ENCODE assay signal across 8 cellular contexts in the genomic region with DNA sequence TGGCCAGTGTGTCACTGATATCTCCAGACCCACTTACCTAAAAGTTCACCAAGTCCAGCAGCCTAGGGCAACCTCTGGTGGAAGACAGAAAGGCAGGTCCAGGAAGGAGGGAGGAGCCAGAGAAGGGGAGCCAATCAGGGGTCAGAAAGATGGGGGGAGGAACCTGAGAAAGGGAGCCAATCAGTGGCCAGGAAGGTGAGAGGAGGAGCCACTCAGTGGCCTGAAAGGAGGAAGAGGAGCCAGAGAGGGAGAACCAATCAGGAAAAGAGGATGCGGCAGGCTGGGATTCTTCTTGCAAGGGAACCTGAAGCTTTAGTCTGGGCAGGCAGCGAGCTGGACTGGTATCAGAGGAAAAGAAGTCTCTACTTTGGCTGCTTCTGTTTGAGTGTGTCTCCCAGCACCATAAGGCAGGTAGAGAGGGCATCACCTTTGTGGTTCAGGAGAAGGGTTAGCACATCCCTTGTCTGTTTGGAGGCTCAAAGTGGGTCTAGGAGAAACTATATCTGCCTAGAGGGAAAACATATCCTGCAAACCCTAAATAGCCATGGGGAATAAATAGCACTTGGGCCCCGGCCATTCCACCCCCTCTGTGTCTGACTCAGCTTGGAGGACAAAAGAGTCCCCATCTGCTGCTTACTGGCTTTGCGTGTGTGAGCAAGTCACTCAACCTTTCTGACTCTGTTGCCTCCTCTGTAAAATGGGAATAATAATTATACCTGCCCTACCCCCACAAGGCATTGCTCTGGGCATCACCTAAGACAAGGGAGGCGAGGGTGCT. TPM values are rescaled to one million over a fixed set of nuclear protein-coding genes. Genes with fewer than 3 reads are reported as not detected.
DNase-seq lines count a peak whose midpoint lies in the region; ATAC-seq, FAIRE-seq and TF ChIP-seq lines count a peak whose summit lies in the region.

No MANE protein-coding gene starts in this region.

- no peak overlapping the region for H3K27ac ChIP-seq in kidney (ENCODE audit: low read depth in 2 of 2, low read length in 2 of 2)

- in situ Hi-C loops in ACHN (cut with HindIII; ENCODE audit: low pct_ligation_motif_present, low pct_unique_long_range_greater_than_20kb, low sequenced_read_pairs) (no loop called here), astrocyte of the spinal cord (cut with HindIII; ENCODE audit: low sequenced_read_pairs) (no loop called here)

- H3K9me3 ChIP-seq in kidney (ENCODE audit: control insufficient read depth in 1 of 2, low read length in 2 of 2): no peaks in the 10 kb centered on the region

- FAIRE-seq in GM18507 (lab: Jason Lieb, UNC): peak; percentile 69
- no peak for FAIRE-seq in kidney (lab: Jason Lieb, UNC)
- FAIRE-seq in GM12892 (lab: Jason Lieb, UNC): no peak

- H3K9ac ChIP-seq in kidney (ENCODE audit: low read length in 2 of 2): no peak overlapping the region

- TF ChIP-seq CTCF in astrocyte of the spinal cord (IDR thresholded peaks at IDR 0.05; ENCODE audit: low read depth, low read length): no peak
- TF ChIP-seq CTCF in kidney (IDR thresholded peaks at IDR 0.05; ENCODE audit: borderline replicate concordance, extremely low read depth, insufficient read depth): no peak

- H3K4me3 ChIP-seq in astrocyte of the spinal cord (ENCODE audit: low read depth, low read length) (no peak overlapping the region), kidney (ENCODE audit: low read length in 2 of 2) (no peak overlapping the region)

- DNase-seq in ACHN: peak; percentile 35
- peak; percentile 20 for DNase-seq in GM18507 (ENCODE audit: extremely low spot score, insufficient read length, low read depth)
- peak; percentile 38 for DNase-seq in NCI-H510A (lab: John Stamatoyannopoulos, UW)
- peak; percentile 9 for DNase-seq in astrocyte of the spinal cord (ENCODE audit: low read depth, low spot score)
- DNase-seq in kidney: peak; percentile 27
- no peak for DNase-seq in GM12892 (ENCODE audit: insufficient read length)

- no peaks in the 10 kb centered on the region for H3K4me1 ChIP-seq in kidney (ENCODE audit: control insufficient read depth in 1 of 2, insufficient read depth in 1 of 2, low read depth in 1 of 2, low read length in 2 of 2)

- intact Hi-C loops in kidney (cut with DNase I): no loop called here

- ATAC-seq in GM19023 (IDR thresholded peaks at IDR 0.05; ENCODE audit: unreplicated experiment) (no peak), HG02870 (IDR thresholded peaks at IDR 0.05; ENCODE audit: unreplicated experiment) (no peak)

- H3K36me3 ChIP-seq in kidney (ENCODE audit: control insufficient read depth in 1 of 2, insufficient read depth in 2 of 2, low read length in 2 of 2): no peaks in the 10 kb centered on the region

- TF ChIP-seq POLR2A in GM12892 (IDR thresholded peaks at IDR 0.05; ENCODE audit: low read depth, low read length): no peak

RNA-seq across cellular contexts. Expression of gene CRHR1, which starts 43.4 kb away (rescaled TPM):
- total RNA-seq in kidney: not detected
- not detected for polyA plus RNA-seq in kidney (ENCODE audit: insufficient read depth, low read depth, low replicate concordance)
- polyA plus RNA-seq in GM12892 (2012; ENCODE audit: missing spikeins): not detected
